8 cellular contexts compared by ENCODE assay signal in genomic region chr1:23958810-23959460, GRCh38. TPM values are rescaled to one million over a fixed set of nuclear protein-coding genes. Genes with fewer than 3 reads are reported as not detected.
DNase-seq lines count a peak whose midpoint lies in the region; TF ChIP-seq lines count a peak whose summit lies in the region.

No MANE protein-coding gene starts in this region.

- peak overlapping the region; percentile 95 for H3K27ac ChIP-seq in neutrophil
- peak overlapping the region; percentile 100 for H3K27ac ChIP-seq in suprapubic skin

- H3K9me3 ChIP-seq in HAP-1 (no peaks in the 10 kb centered on the region), MG63 (no peaks in the 10 kb centered on the region), neutrophil (no peaks in the 10 kb centered on the region), suprapubic skin (no peaks in the 10 kb centered on the region)

- TF ChIP-seq CTCF in neutrophil (IDR thresholded peaks at IDR 0.05) (no peak), suprapubic skin (IDR thresholded peaks at IDR 0.05) (peak in 1 of 2 donors; percentile 17)

- H3K4me3 ChIP-seq in HAP-1 = peak overlapping the region; percentile 97
- H3K4me3 ChIP-seq in MG63 = peak overlapping the region; percentile 87
- H3K4me3 ChIP-seq in neutrophil (ENCODE audit: low read depth in 1 of 2, low read length in 1 of 2) = peak overlapping the region; percentile 96 to 99
- H3K4me3 ChIP-seq in suprapubic skin = peak overlapping the region; percentile 74

- H3K36me3 ChIP-seq in HAP-1 (replicated peaks) (peaks cover 27% of the 10 kb centered on the region), MG63 (peaks cover 22% of the 10 kb centered on the region), neutrophil (peaks cover 17% of the 10 kb centered on the region), suprapubic skin (peaks cover 10% of the 10 kb centered on the region)

- TF ChIP-seq POLR2A in suprapubic skin (IDR thresholded peaks at IDR 0.05) = no peak

- in situ Hi-C loops in HAP-1 (cut with MboI; ENCODE audit: low sequenced_read_pairs) = no loop called here

- H3K4me1 ChIP-seq in HAP-1 (peaks cover 15% of the 10 kb centered on the region), neutrophil (ENCODE audit: control insufficient read depth in 1 of 2, insufficient read depth in 1 of 2, low read depth in 1 of 2, low read length in 1 of 2) (peaks cover 43 to 44% of the 10 kb centered on the region in 2 experiments), suprapubic skin (peaks cover 51% of the 10 kb centered on the region)

- peak; percentile 98 for DNase-seq in GDM1 (lab: John Stamatoyannopoulos, UW)
- DNase-seq in HAP-1 (ENCODE audit: low spot score in 2 of 2) = peak; percentile 93 to 94
- peak; percentile 96 for DNase-seq in MG63
- DNase-seq in SHP77 (lab: John Stamatoyannopoulos, UW) = peak; percentile 90 to 93
- DNase-seq in activated gamma-delta T cell (lab: John Stamatoyannopoulos, UW) = peak; percentile 59
- DNase-seq in foreskin melanocyte = peak; percentile 93
- peak; percentile 92 to 93 for DNase-seq in suprapubic skin (ENCODE audit: low spot score in 2 of 2)

- TF ChIP-seq EP300 in suprapubic skin (IDR thresholded peaks at IDR 0.05) = no peak

- 1% methylated on average over 14 of the region's 30 CpGs for WGBS in suprapubic skin

- H3K27me3 ChIP-seq in HAP-1 (ENCODE audit: low read depth) (no peaks in the 10 kb centered on the region), MG63 (no peaks in the 10 kb centered on the region), neutrophil (no peaks in the 10 kb centered on the region), suprapubic skin (no peaks in the 10 kb centered on the region)

RNA-seq across cellular contexts. Expression of gene PNRC2, which starts 0.7 kb away (rescaled TPM):
- 36.5 and 47.0 TPM in 2 replicates for total RNA-seq in MG63 (2014; rRNA removed; shearing (Covaris generic); ENCODE audit: low replicate concordance)
- total RNA-seq in suprapubic skin = 100 to 1,000 TPM in 1 of 4 donors, 10 to 100 TPM in 3; 80.4 to 101 (median 87.9) TPM

RNA-seq across cellular contexts. Expression of gene SRSF10, which starts 21.2 kb away (rescaled TPM):
- 40.0 and 46.4 TPM in 2 replicates for total RNA-seq in MG63 (2014; rRNA removed; shearing (Covaris generic); ENCODE audit: low replicate concordance)
- 100 to 1,000 TPM in 1 of 4 donors, 10 to 100 TPM in 3; 67.7 to 162 (median 74.2) TPM for total RNA-seq in suprapubic skin

RNA-seq across cellular contexts. Expression of gene CNR2, which starts 45.8 kb away (rescaled TPM):
- not detected in 2 replicates for total RNA-seq in MG63 (2014; rRNA removed; shearing (Covaris generic); ENCODE audit: low replicate concordance)
- not detected for total RNA-seq in suprapubic skin

Comparison
In these comparisons a context has a peak if more than half of its experiments do, and no peak if none do; other contexts are left out.
1. Peak in every context shown above with its lines: DNase-seq, H3K4me3 ChIP-seq and H3K27ac ChIP-seq.